Comparison of ENCODE assay signal across 30 cellular contexts in the genomic region with DNA sequence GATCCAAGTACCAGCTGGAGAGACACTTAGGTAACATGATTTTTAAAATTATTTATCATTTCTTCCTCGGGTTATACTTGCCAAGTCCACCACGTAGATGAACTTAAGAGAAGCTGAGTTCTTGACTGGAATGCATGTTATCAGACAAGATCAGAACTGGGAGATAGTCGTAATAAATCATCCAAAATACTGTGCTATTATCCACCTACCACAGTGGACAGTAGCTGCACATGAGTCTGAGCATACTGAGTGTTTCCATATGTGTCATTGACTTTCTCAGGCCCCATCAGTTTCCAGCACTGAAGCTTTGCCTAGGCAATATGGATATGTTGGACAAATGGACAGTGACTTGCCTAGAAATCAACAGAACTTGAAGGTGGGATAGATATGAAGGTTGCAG.
"Had no signal": no experiment of that assay in that cellular context is flagged by ENCODE, and none has a peak within 500 bp of the region (broad histone marks: within the 10 kb centered on the region; RNA-seq: fewer than 3 reads in every experiment).

No MANE protein-coding gene starts in this region.

- H3K9me3 ChIP-seq: left lung, lower lobe of right lung, psoas muscle, sigmoid colon, vagina had no signal

- H3K79me2 ChIP-seq: parathyroid adenoma had no signal

- DNase-seq: activated CD4-positive, alpha-beta memory T cell treated with anti-CD3 and anti-CD28 coated beads for 36 hours; activated CD4-positive, alpha-beta T cell treated with anti-CD3 and anti-CD28 coated beads for 48 hours; activated CD8-positive, alpha-beta memory T cell treated with anti-CD3 and anti-CD28 coated beads, Interleukin-2, amount 50 U/mL, for 4 hours; activated gamma-delta T cell; activated naive CD4-positive, alpha-beta T cell treated with anti-CD3 and anti-CD28 coated beads, Interleukin-2, amount 10 ng/mL, durations not matched to agents 7 days and 5 days; activated naive CD8-positive, alpha-beta T cell treated with anti-CD3 and anti-CD28 coated beads, Interleukin-2, amount 10 ng/mL, durations not matched to agents 7 days and 5 days; activated T-cell treated with anti-CD3 and anti-CD28 coated beads, Interleukin-2, amount 50 U/mL, for 24 hours; amniotic stem cell; brain microvascular endothelial cell; dorsolateral prefrontal cortex; effector memory CD8-positive, alpha-beta T cell; left lung; lower lobe of right lung; mesendoderm; natural killer cell; occipital lobe; psoas muscle; sigmoid colon; small intestine; stimulated activated CD4-positive, alpha-beta T cell treated with anti-CD3 and anti-CD28 coated beads, Interleukin-4, amount 100 ng/mL, for 24 hours; stimulated activated naive CD8-positive, alpha-beta T cell treated with anti-CD3 and anti-CD28 coated beads, Interleukin-15, amount 100 ng/mL, for 72 hours; substantia nigra; T-helper 9 cell; WERI-Rb-1 had no signal

- H3K4me1 ChIP-seq: left lung, lower lobe of right lung, neural progenitor cell, parathyroid adenoma, psoas muscle, sigmoid colon, vagina had no signal

- H3K27me3 ChIP-seq: brain microvascular endothelial cell, left lung, neural progenitor cell, sigmoid colon, vagina had no signal

- H3K4me3 ChIP-seq: coronary artery, dorsolateral prefrontal cortex, left lung, lower lobe of right lung, neural progenitor cell, psoas muscle, sigmoid colon, vagina had no signal

- H3K27ac ChIP-seq: brain microvascular endothelial cell, coronary artery, dorsolateral prefrontal cortex, left lung, lower lobe of right lung, neural progenitor cell, parathyroid adenoma, psoas muscle, sigmoid colon, vagina, WERI-Rb-1 had no signal

- H3K36me3 ChIP-seq: brain microvascular endothelial cell, left lung, lower lobe of right lung, neural progenitor cell, sigmoid colon, vagina, WERI-Rb-1 had no signal

- ATAC-seq: activated CD4-positive, CD25-positive, alpha-beta regulatory T cell treated with anti-CD3 and anti-CD28 coated beads, Interleukin-2, amount 50 U/mL, for 24 hours; effector memory CD8-positive, alpha-beta T cell; left lung; lower lobe of right lung; natural killer cell; psoas muscle; stimulated activated effector memory CD8-positive, alpha-beta T cell treated with anti-CD3 and anti-CD28 coated beads, Interleukin-12 subunit alpha, Interleukin-12 subunit beta, amount 100 ng/mL, for 72 hours; stimulated activated naive CD8-positive, alpha-beta T cell treated with anti-CD3 and anti-CD28 coated beads, Interleukin-15, amount 100 ng/mL, for 72 hours had no signal

- H3K4me2 ChIP-seq: neural progenitor cell had no signal

- H3K9ac ChIP-seq: neural progenitor cell, parathyroid adenoma had no signal

- H2AFZ ChIP-seq: neural progenitor cell, parathyroid adenoma had no signal
